ENCODE assay signal across 22 cellular contexts in the genomic region with DNA sequence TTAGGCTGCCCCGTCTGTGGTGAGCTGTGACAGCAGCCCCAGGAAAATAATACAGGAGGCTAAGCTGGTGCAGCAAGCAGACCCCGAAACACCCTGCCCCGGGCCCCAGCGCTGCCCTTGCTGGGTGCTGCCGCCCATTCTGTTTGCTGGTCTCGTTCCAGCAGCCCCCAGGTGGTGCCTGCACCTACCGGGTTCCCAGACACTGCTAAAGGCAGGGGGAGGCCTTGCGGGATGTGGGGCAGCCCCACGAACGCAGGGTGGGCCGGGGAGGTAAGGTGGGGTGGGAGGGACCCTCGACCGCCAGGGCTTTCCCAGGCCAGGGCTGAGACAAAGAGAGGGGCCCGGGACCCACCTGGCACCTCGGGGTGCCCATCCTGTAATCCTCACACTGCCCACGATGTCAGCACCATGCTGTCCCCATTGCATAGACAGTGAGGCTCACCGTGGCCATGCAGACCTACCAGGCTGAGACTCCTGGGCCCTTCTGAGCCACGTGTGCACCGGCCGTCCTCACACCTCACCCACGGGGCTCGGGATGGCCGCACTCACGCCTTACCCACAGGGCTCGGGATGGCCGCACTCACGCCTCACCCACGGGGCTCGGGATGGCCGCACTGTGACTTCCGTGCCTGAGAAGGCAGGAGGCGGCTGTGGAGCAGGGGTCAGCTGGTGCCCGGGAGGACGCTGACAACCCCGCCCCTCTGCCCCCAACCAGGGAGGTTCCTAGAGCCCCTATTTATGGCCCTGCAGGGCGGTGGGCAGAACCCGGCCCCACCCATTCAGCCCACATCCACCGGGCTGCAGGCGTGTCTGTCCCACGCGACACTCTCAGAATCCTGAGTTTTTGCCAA. TPM values are rescaled to one million over a fixed set of nuclear protein-coding genes. Genes with fewer than 3 reads are reported as not detected.
DNase-seq lines count a peak whose midpoint lies in the region; ATAC-seq and TF ChIP-seq lines count a peak whose summit lies in the region.
"Had no signal": no experiment of that assay in that cellular context is flagged by ENCODE, and none has a peak within 500 bp of the region (broad histone marks: within the 10 kb centered on the region; RNA-seq: fewer than 3 reads in every experiment).

No MANE protein-coding gene starts in this region.

- no peaks in the 10 kb centered on the region for H3K4me1 Mint-ChIP-seq in chondrocyte (ENCODE audit: low read depth)
- H3K4me1 Mint-ChIP-seq in natural killer cell treated with Interleukin-12 subunit alpha and Interleukin-12 subunit beta and Interleukin-15 and Interleukin-18, amount 100 ng/mL, for 72 hours (ENCODE audit: low read depth in 2 of 2), result no peaks in the 10 kb centered on the region
- no peaks in the 10 kb centered on the region for H3K4me1 Mint-ChIP-seq in stimulated activated naive B cell treated with anti-CD40 and anti-IgM and Interleukin-4, amounts not matched to agents 10 μg/mL and 1 μg/mL and 100 μg/mL, for 72 hours
- H3K4me1 Mint-ChIP-seq: B cell; CD4-positive, CD25-positive, alpha-beta regulatory T cell had no signal

- ATAC-seq in left cardiac atrium, result no peak
- no peak for ATAC-seq in natural killer cell treated with Interleukin-12 subunit alpha and Interleukin-12 subunit beta and Interleukin-15 and Interleukin-18, amount 100 ng/mL, for 72 hours
- peak; percentile 27 for ATAC-seq in aorta (ENCODE audit: low FRiP score)
- no peak for ATAC-seq in stimulated activated naive B cell treated with anti-CD40 and anti-IgM and Interleukin-4, amounts not matched to agents 10 μg/mL and 1 μg/mL and 100 μg/mL, for 72 hours (replicated peaks)
- ATAC-seq: HCT116 had no signal

- H3K27me3 ChIP-seq in aorta (ENCODE audit: control insufficient read depth in 1 of 2, insufficient read depth in 2 of 2, low read length in 1 of 2), result no peaks in the 10 kb centered on the region
- H3K27me3 ChIP-seq: SJCRH30 had no signal

- H3K9me3 Mint-ChIP-seq in chondrocyte (ENCODE audit: low read depth), result peaks cover 13% of the 10 kb centered on the region
- H3K9me3 Mint-ChIP-seq in natural killer cell treated with Interleukin-12 subunit alpha and Interleukin-12 subunit beta and Interleukin-15 and Interleukin-18, amount 100 ng/mL, for 72 hours, result peaks cover 4% of the 10 kb centered on the region
- peaks cover 19 to 21% of the 10 kb centered on the region in 2 donors for H3K9me3 Mint-ChIP-seq in stimulated activated naive B cell treated with anti-CD40 and anti-IgM and Interleukin-4, amounts not matched to agents 10 μg/mL and 1 μg/mL and 100 μg/mL, for 72 hours

- no peaks in the 10 kb centered on the region for H3K4me1 ChIP-seq in aorta (ENCODE audit: control insufficient read depth in 1 of 2, insufficient read depth in 2 of 2, low read length in 2 of 2)
- H3K4me1 ChIP-seq: SJCRH30 had no signal

- H3K27ac ChIP-seq in aorta (ENCODE audit: low read depth in 1 of 2, low read length in 2 of 2), result no peak overlapping the region
- H3K27ac ChIP-seq: SJCRH30 had no signal

- no peak overlapping the region for H3K4me3 ChIP-seq in aorta (ENCODE audit: low read length in 2 of 2)
- H3K4me3 ChIP-seq: SJCRH30 had no signal

- peaks cover 13% of the 10 kb centered on the region for H3K9me3 ChIP-seq in aorta (ENCODE audit: control insufficient read depth, low read length)
- H3K9me3 ChIP-seq: SJCRH30 had no signal

- peaks cover 10% of the 10 kb centered on the region for H3K36me3 Mint-ChIP-seq in chondrocyte (ENCODE audit: low read depth)
- H3K36me3 Mint-ChIP-seq in natural killer cell treated with Interleukin-12 subunit alpha and Interleukin-12 subunit beta and Interleukin-15 and Interleukin-18, amount 100 ng/mL, for 72 hours, result no peaks in the 10 kb centered on the region
- no peaks in the 10 kb centered on the region for H3K36me3 Mint-ChIP-seq in stimulated activated naive B cell treated with anti-CD40 and anti-IgM and Interleukin-4, amounts not matched to agents 10 μg/mL and 1 μg/mL and 100 μg/mL, for 72 hours
- H3K36me3 Mint-ChIP-seq: CD4-positive, CD25-positive, alpha-beta regulatory T cell had no signal

- no peaks in the 10 kb centered on the region for H3K36me3 ChIP-seq in aorta (ENCODE audit: control insufficient read depth in 1 of 2, insufficient read depth in 2 of 2, low read length in 1 of 2)
- H3K36me3 ChIP-seq: SJCRH30 had no signal

- no peak overlapping the region for H3K27ac Mint-ChIP-seq in chondrocyte (ENCODE audit: unreplicated experiment)
- H3K27ac Mint-ChIP-seq in natural killer cell treated with Interleukin-12 subunit alpha and Interleukin-12 subunit beta and Interleukin-15 and Interleukin-18, amount 100 ng/mL, for 72 hours, result no peak overlapping the region
- H3K27ac Mint-ChIP-seq in stimulated activated naive B cell treated with anti-CD40 and anti-IgM and Interleukin-4, amounts not matched to agents 10 μg/mL and 1 μg/mL and 100 μg/mL, for 72 hours, result no peak overlapping the region
- H3K27ac Mint-ChIP-seq: B cell; CD4-positive, CD25-positive, alpha-beta regulatory T cell had no signal

- intact Hi-C loops in left cardiac atrium (cut with DNase I) (no loop called here), cardiac septum (cut with DNase I) (no loop called here), aorta (cut with DNase I) (no loop called here)

- TF ChIP-seq CTCF in chondrocyte (IDR thresholded peaks at IDR 0.05), result no peak

- DNase-seq in left cardiac atrium (peak; percentile 13), cardiac septum (ENCODE audit: low spot score) (no peak), chondrocyte (ENCODE audit: low spot score) (peak; percentile 86), aorta (peak; percentile 32 to 38), iPS-NIHi7 (ENCODE audit: extremely low spot score) (no peak), HPDE6-E6E7 (ENCODE audit: extremely low spot score) (no peak)
- peak; percentile 57 for DNase-seq in natural killer cell treated with Interleukin-12 subunit alpha and Interleukin-12 subunit beta and Interleukin-15 and Interleukin-18, amount 100 ng/mL, for 72 hours (ENCODE audit: low spot score)
- DNase-seq in stimulated activated naive B cell treated with anti-CD40 and anti-IgM and Interleukin-4, amounts not matched to agents 10 μg/mL and 1 μg/mL and 100 μg/mL, for 72 hours, result no peak
- DNase-seq: CD4-positive, CD25-positive, alpha-beta regulatory T cell; DMS79; GOT3; Karpas-422; MV-4-11; NCI-H1694; NCI-H2081; NCI-H2171 treated with DMSO at 0.1 percent for 48 hours; NCI-H526 had no signal

- no peak overlapping the region for H3K4me3 Mint-ChIP-seq in chondrocyte (ENCODE audit: unreplicated experiment)
- no peak overlapping the region for H3K4me3 Mint-ChIP-seq in natural killer cell treated with Interleukin-12 subunit alpha and Interleukin-12 subunit beta and Interleukin-15 and Interleukin-18, amount 100 ng/mL, for 72 hours
- no peak overlapping the region for H3K4me3 Mint-ChIP-seq in stimulated activated naive B cell treated with anti-CD40 and anti-IgM and Interleukin-4, amounts not matched to agents 10 μg/mL and 1 μg/mL and 100 μg/mL, for 72 hours
- H3K4me3 Mint-ChIP-seq: B cell had no signal

- peaks cover 29% of the 10 kb centered on the region for H3K27me3 Mint-ChIP-seq in chondrocyte (ENCODE audit: low read depth)
- no peaks in the 10 kb centered on the region for H3K27me3 Mint-ChIP-seq in natural killer cell treated with Interleukin-12 subunit alpha and Interleukin-12 subunit beta and Interleukin-15 and Interleukin-18, amount 100 ng/mL, for 72 hours
- H3K27me3 Mint-ChIP-seq in stimulated activated naive B cell treated with anti-CD40 and anti-IgM and Interleukin-4, amounts not matched to agents 10 μg/mL and 1 μg/mL and 100 μg/mL, for 72 hours, result peaks cover 6 to 8% of the 10 kb centered on the region in 2 donors
- H3K27me3 Mint-ChIP-seq: B cell; CD4-positive, CD25-positive, alpha-beta regulatory T cell had no signal

- WGBS in aorta, 2 donors, result 70 to 71% methylated on average over 41 of the region's 41 CpGs

RNA-seq across cellular contexts. Expression of a gene that starts 20.9 kb away (rescaled TPM):
- total RNA-seq in left cardiac atrium (1 to 10 TPM; 2.6 to 2.7 TPM), cardiac septum (not detected), chondrocyte (0.15 to 0.29 TPM in 2 of 3 replicates, not detected in the other), aorta (under 1 TPM; 0.62 to 0.84 TPM)
- total RNA-seq in natural killer cell treated with Interleukin-12 subunit alpha and Interleukin-12 subunit beta and Interleukin-15 and Interleukin-18, amount 100 ng/mL, for 72 hours, result not detected
- polyA plus RNA-seq in aorta, result not detected
- total RNA-seq: M059J, RPMI7951 had no signal

Comparison
In these comparisons a context has a peak if more than half of its experiments do, and no peak if none do; other contexts are left out.
1. DNase-seq: peak in left cardiac atrium (single experiment), chondrocyte (single experiment), natural killer cell treated with Interleukin-12 subunit alpha and Interleukin-12 subunit beta and Interleukin-15 and Interleukin-18, amount 100 ng/mL, for 72 hours (single experiment) and aorta (2 of 2); none in cardiac septum (single experiment), iPS-NIHi7 (single experiment), stimulated activated naive B cell treated with anti-CD40 and anti-IgM and Interleukin-4, amounts not matched to agents 10 μg/mL and 1 μg/mL and 100 μg/mL, for 72 hours (single experiment) and HPDE6-E6E7 (single experiment).